In the genomic region with DNA sequence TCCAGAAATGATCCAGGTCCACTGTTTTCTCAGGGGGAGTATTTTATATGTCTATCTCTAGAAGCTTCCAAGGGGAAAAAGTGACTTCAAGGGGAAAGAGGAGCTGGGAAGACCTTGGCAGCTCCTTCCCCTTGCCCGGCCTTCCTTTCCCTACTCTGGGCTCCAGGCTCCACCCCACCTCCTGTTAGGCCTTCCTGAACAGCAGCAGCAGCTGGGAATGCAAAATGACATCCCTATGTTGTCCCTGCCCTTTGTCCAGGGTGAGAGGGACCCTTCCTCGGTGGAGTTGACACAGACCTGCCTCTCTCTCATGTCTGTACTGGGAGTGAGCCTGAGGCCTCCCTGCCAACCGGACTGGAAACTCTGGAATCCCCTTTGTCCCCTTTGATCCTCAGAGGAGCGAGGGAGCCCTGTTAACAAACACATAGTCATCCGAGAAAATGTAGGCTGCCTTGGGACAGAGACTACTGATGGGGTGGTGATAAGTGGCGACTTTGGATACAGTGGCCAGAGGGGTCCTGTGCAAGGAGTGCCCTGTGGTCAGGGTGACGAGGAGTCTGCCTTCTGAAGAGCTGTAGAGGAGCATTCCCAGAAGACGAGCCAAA, we compare ENCODE assay signal across 9 cellular contexts. TPM values are rescaled to one million over a fixed set of nuclear protein-coding genes. Genes with fewer than 3 reads are reported as not detected.
DNase-seq lines count a peak whose midpoint lies in the region; ATAC-seq, FAIRE-seq and TF ChIP-seq lines count a peak whose summit lies in the region.
"Had no signal": no experiment of that assay in that cellular context is flagged by ENCODE, and none has a peak within 500 bp of the region (broad histone marks: within the 10 kb centered on the region; RNA-seq: fewer than 3 reads in every experiment).

No MANE protein-coding gene starts in this region.

- H3K27me3 ChIP-seq in left ventricle myocardium inferior (ENCODE audit: low read depth): no peaks in the 10 kb centered on the region

- DNase-seq in EH (ENCODE audit: low read depth): peak; percentile 91
- DNase-seq in left ventricle myocardium inferior: no peak
- DNase-seq in retina: peak; percentile 66
- no peak for DNase-seq in RKO (ENCODE audit: low spot score)
- DNase-seq in HTR-8/SVneo (ENCODE audit: insufficient read length, low spot score): no peak
- DNase-seq: effector CD4-positive, alpha-beta T cell had no signal

- H3K9me3 ChIP-seq in left ventricle myocardium inferior (replicated peaks): no peaks in the 10 kb centered on the region

- H3K27ac ChIP-seq in VCaP (peak overlapping the region; percentile 100), left ventricle myocardium inferior (replicated peaks) (peak overlapping the region; percentile 99)

- no peak for FAIRE-seq in HTR-8/SVneo (lab: Jason Lieb, UNC)

- ATAC-seq in GM21717 (IDR thresholded peaks at IDR 0.05; ENCODE audit: unreplicated experiment) (no peak), HG03139 (IDR thresholded peaks at IDR 0.05; ENCODE audit: unreplicated experiment) (no peak)

- peak overlapping the region; percentile 42 for H3K4me3 ChIP-seq in left ventricle myocardium inferior

- intact Hi-C loops in left ventricle myocardium inferior (cut with micrococcal nuclease): no loop called here

- TF ChIP-seq CTCF in VCaP (conservative IDR thresholded peaks at IDR 0.05) (no peak), left ventricle myocardium inferior (IDR thresholded peaks at IDR 0.05; ENCODE audit: borderline replicate concordance) (no peak)

- no peaks in the 10 kb centered on the region for H3K36me3 ChIP-seq in left ventricle myocardium inferior

- peaks cover 97% of the 10 kb centered on the region for H3K4me1 ChIP-seq in left ventricle myocardium inferior

RNA-seq across cellular contexts. Expression of gene MALAT1, which starts 9.0 kb away (rescaled TPM):
- 6,576 TPM for total RNA-seq in left ventricle myocardium inferior

RNA-seq across cellular contexts. Expression of gene SCYL1, which starts 35.1 kb away (rescaled TPM):
- total RNA-seq in left ventricle myocardium inferior: 60.2 TPM

Comparison
In these comparisons a context has a peak if more than half of its experiments do, and no peak if none do; other contexts are left out.
1. DNase-seq: peak in EH (single experiment) and retina (single experiment); none in left ventricle myocardium inferior (single experiment), RKO (single experiment) and HTR-8/SVneo (single experiment).